ENCODE assay signal across 11 cellular contexts in the genomic region with DNA sequence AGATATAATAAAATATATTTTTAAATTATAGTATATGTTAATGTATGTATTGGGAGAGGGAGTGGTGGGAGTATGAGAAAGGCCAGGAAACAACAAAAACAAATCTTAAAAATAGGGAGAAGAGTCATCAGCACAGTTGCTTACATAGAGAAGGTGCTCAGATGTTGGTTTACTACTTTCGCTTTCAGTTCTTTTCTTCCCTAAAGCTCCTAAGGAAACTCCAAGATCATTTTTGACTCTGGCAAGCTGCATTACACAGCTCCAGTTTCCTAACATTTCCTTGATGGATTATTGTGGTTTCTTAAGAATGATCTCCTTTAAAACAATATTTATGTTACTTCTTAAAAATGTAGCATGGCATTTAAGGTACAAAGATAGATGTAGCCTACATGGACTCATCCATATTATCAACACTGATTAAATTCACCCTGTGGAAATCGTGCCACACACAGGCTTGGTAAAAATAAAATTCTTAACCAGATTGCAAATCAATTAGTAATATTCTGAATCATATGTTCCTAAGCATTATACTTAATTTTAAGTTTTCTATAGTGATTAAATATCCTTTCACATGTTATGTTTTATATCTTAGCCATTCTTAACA.
A peak's percentile ranks its signal among the peaks of the same experiment; 100 is the strongest.
DNase-seq lines count a peak whose midpoint lies in the region; ATAC-seq and TF ChIP-seq lines count a peak whose summit lies in the region.
"Had no signal": no experiment of that assay in that cellular context is flagged by ENCODE, and none has a peak within 500 bp of the region (broad histone marks: within the 10 kb centered on the region; RNA-seq: fewer than 3 reads in every experiment).

No MANE protein-coding gene starts in this region.

- H3K36me3 ChIP-seq in RWPE2 (ENCODE audit: low read depth) = no peaks in the 10 kb centered on the region

- no peaks in the 10 kb centered on the region for H3K27me3 ChIP-seq in RWPE2 (ENCODE audit: insufficient read depth, poor library complexity, severe bottlenecking)

- H3K9me3 Mint-ChIP-seq in activated CD8-positive, alpha-beta memory T cell treated with anti-CD3 and anti-CD28 coated beads, Interleukin-2, amount 10 ng/mL, durations not matched to agents 7 days and 5 days (ENCODE audit: low read depth) = peaks cover 10% of the 10 kb centered on the region
- H3K9me3 Mint-ChIP-seq: natural killer cell had no signal

- H3K27me3 Mint-ChIP-seq in activated CD8-positive, alpha-beta memory T cell treated with anti-CD3 and anti-CD28 coated beads, Interleukin-2, amount 10 ng/mL, durations not matched to agents 7 days and 5 days = no peaks in the 10 kb centered on the region

- DNase-seq in activated CD8-positive, alpha-beta memory T cell treated with anti-CD3 and anti-CD28 coated beads, Interleukin-2, amount 10 ng/mL, durations not matched to agents 7 days and 5 days = no peak
- no peak for DNase-seq in activated CD8-positive, alpha-beta memory T cell treated with anti-CD3 and anti-CD28 coated beads, Interleukin-2, amount 50 U/mL, for 48 hours
- DNase-seq in RWPE2 (ENCODE audit: low spot score) (no peak), fibroblast of the aortic adventitia (ENCODE audit: low read depth) (peak; percentile 72), stromal cell of bone marrow (ENCODE audit: low read depth) (peak; percentile 25), activated gamma-delta T cell (lab: John Stamatoyannopoulos, UW) (no peak)
- DNase-seq: activated CD8-positive, alpha-beta memory T cell treated with anti-CD3 and anti-CD28 coated beads, Interleukin-2, amount 50 U/mL, for 4 hours; natural killer cell; trophoblast cell had no signal

- CTCF ChIA-PET in activated CD8-positive, alpha-beta memory T cell treated with anti-CD3 and anti-CD28 coated beads, Interleukin-2, amount 10 ng/mL, durations not matched to agents 7 days and 5 days (lab: Charles Lee) = no interaction called here

- H3K9me3 ChIP-seq in RWPE2 (ENCODE audit: severe bottlenecking) = no peaks in the 10 kb centered on the region

- H3K27ac Mint-ChIP-seq in activated CD8-positive, alpha-beta memory T cell treated with anti-CD3 and anti-CD28 coated beads, Interleukin-2, amount 10 ng/mL, durations not matched to agents 7 days and 5 days = peak overlapping the region; percentile 69
- H3K27ac Mint-ChIP-seq: natural killer cell had no signal

- H3K4me1 ChIP-seq in RWPE2 (ENCODE audit: insufficient read depth, poor library complexity, severe bottlenecking) = no peaks in the 10 kb centered on the region

- peak overlapping the region; percentile 11 for H3K4me3 ChIP-seq in RWPE2 (ENCODE audit: severe bottlenecking)
- H3K4me3 ChIP-seq in fibroblast of the aortic adventitia (ENCODE audit: low read depth, low read length) = peak overlapping the region; percentile 11

- TF ChIP-seq CTCF in RWPE2 (IDR thresholded peaks at IDR 0.05; ENCODE audit: poor library complexity, severe bottlenecking) (no peak), fibroblast of the aortic adventitia (IDR thresholded peaks at IDR 0.05; ENCODE audit: insufficient read depth, low read length) (no peak)

- H3K27ac ChIP-seq in RWPE2 (ENCODE audit: poor library complexity, severe bottlenecking) = no peak overlapping the region

- peaks cover 38% of the 10 kb centered on the region for H3K36me3 Mint-ChIP-seq in activated CD8-positive, alpha-beta memory T cell treated with anti-CD3 and anti-CD28 coated beads, Interleukin-2, amount 10 ng/mL, durations not matched to agents 7 days and 5 days
- H3K36me3 Mint-ChIP-seq: natural killer cell had no signal

- H3K4me3 Mint-ChIP-seq in activated CD8-positive, alpha-beta memory T cell treated with anti-CD3 and anti-CD28 coated beads, Interleukin-2, amount 10 ng/mL, durations not matched to agents 7 days and 5 days = peak overlapping the region; percentile 44
- H3K4me3 Mint-ChIP-seq: natural killer cell had no signal

- ATAC-seq in activated CD8-positive, alpha-beta memory T cell treated with anti-CD3 and anti-CD28 coated beads, Interleukin-2, amount 10 ng/mL, durations not matched to agents 7 days and 5 days = no peak
- peak; percentile 41; the same call in 1 of the 3 replicates for ATAC-seq in RWPE2 (ENCODE audit: low read depth)
- no peak for ATAC-seq in GM19395 (IDR thresholded peaks at IDR 0.05; ENCODE audit: unreplicated experiment)
- ATAC-seq in HG03469 (IDR thresholded peaks at IDR 0.05; ENCODE audit: unreplicated experiment) = no peak
- ATAC-seq: natural killer cell had no signal

- H3K4me1 Mint-ChIP-seq in activated CD8-positive, alpha-beta memory T cell treated with anti-CD3 and anti-CD28 coated beads, Interleukin-2, amount 10 ng/mL, durations not matched to agents 7 days and 5 days = peaks cover 49% of the 10 kb centered on the region

Comparison
In these comparisons a context has a peak if more than half of its experiments do, and no peak if none do; other contexts are left out.
1. DNase-seq: peak in fibroblast of the aortic adventitia (single experiment) and stromal cell of bone marrow (single experiment); none in activated CD8-positive, alpha-beta memory T cell treated with anti-CD3 and anti-CD28 coated beads, Interleukin-2, amount 10 ng/mL, durations not matched to agents 7 days and 5 days (single experiment), activated CD8-positive, alpha-beta memory T cell treated with anti-CD3 and anti-CD28 coated beads, Interleukin-2, amount 50 U/mL, for 48 hours (single experiment), RWPE2 (single experiment) and activated gamma-delta T cell (single experiment).